Comparison of ENCODE assay signal across 1 cellular context in genomic region chr15:85707519-85708338, GRCh38.
TF ChIP-seq lines count a peak whose summit lies in the region.

No MANE protein-coding gene starts in this region.

TF ChIP-seq in HepG2, 621 proteins besides CTCF, POLR2A, EP300 and RAD21 (continued from another document and continues in another):
- TF ChIP-seq AFF4 (CRISPR knock-in tag; IDR thresholded peaks at IDR 0.05) (no peak), RBM22 (optimal IDR thresholded peaks at IDR 0.05; ENCODE audit: low read length) (peak; percentile 60), SMARCC2 (IDR thresholded peaks at IDR 0.05) (0 out of 2 replicates have a peak, but pooled peaks have one; percentile 17), ATF4 (CRISPR knock-in tag; IDR thresholded peaks at IDR 0.05) (peak in 1 of 2 experiments; percentile 49; a peak in 1 of 4 replicates), ZNF329 (CRISPR knock-in tag; IDR thresholded peaks at IDR 0.05; ENCODE audit: low read depth) (no peak), HNF4G (IDR thresholded peaks at IDR 0.05; ENCODE audit: borderline replicate concordance, low read depth, low read length) (peak; percentile 88), HNF4G (CRISPR knock-in tag; IDR thresholded peaks at IDR 0.05; ENCODE audit: borderline replicate concordance, low read depth) (peak; percentile 69; the same call in 1 of the 2 replicates), ZEB1 (IDR thresholded peaks at IDR 0.05; ENCODE audit: insufficient replicate concordance, low read depth) (peak; percentile 54), KDM3A (CRISPR knock-in tag; IDR thresholded peaks at IDR 0.05; ENCODE audit: low read depth) (0 out of 2 replicates have a peak, but pooled peaks have one; percentile 29), ZNF362 (CRISPR knock-in tag; IDR thresholded peaks at IDR 0.05; ENCODE audit: borderline replicate concordance) (peak; percentile 67; the same call in 1 of the 2 replicates), ZNF280D (CRISPR knock-in tag; IDR thresholded peaks at IDR 0.05) (peak; percentile 78), ATF1 (CRISPR knock-in tag; IDR thresholded peaks at IDR 0.05) (peak; percentile 28; the same call in 1 of the 2 replicates), CREM (IDR thresholded peaks at IDR 0.05) (peak; percentile 71), CREM (CRISPR knock-in tag; IDR thresholded peaks at IDR 0.05) (no peak), ZNF710 (CRISPR knock-in tag; IDR thresholded peaks at IDR 0.05; ENCODE audit: borderline replicate concordance) (peak; percentile 69; the same call in 1 of the 2 replicates), FOXJ3 (CRISPR knock-in tag; IDR thresholded peaks at IDR 0.05; ENCODE audit: borderline replicate concordance) (peak; percentile 74; the same call in 1 of the 2 replicates), GATAD2A (CRISPR knock-in tag; IDR thresholded peaks at IDR 0.05) (peak; percentile 97), TARDBP (CRISPR knock-in tag; IDR thresholded peaks at IDR 0.05) (peak; percentile 85; the same call in 1 of the 2 replicates), SMC3 (IDR thresholded peaks at IDR 0.05; ENCODE audit: low read length) (peak; percentile 18; the same call in 1 of the 2 replicates), GATAD1 (CRISPR knock-in tag; IDR thresholded peaks at IDR 0.05) (no peak; the same call in 1 of the 2 replicates), ZNF629 (CRISPR knock-in tag; conservative IDR thresholded peaks at IDR 0.05) (0 out of 2 replicates have a peak, but pooled peaks have one; percentile 9), RELA (CRISPR knock-in tag; IDR thresholded peaks at IDR 0.05) (no peak), AHDC1 (CRISPR knock-in tag; IDR thresholded peaks at IDR 0.05; ENCODE audit: borderline replicate concordance) (peak; percentile 93; the same call in 1 of the 2 replicates), ZFX (CRISPR knock-in tag; IDR thresholded peaks at IDR 0.05; ENCODE audit: low read depth) (no peak), ZNF292 (CRISPR knock-in tag; IDR thresholded peaks at IDR 0.05; ENCODE audit: borderline replicate concordance, low read depth) (peak; percentile 37; the same call in 1 of the 2 replicates), FOSL2 (CRISPR knock-in tag; IDR thresholded peaks at IDR 0.05) (peak; percentile 74), SNAPC2 (CRISPR knock-in tag; IDR thresholded peaks at IDR 0.05) (peak; percentile 70; the same call in 1 of the 2 replicates), FOXA1 (IDR thresholded peaks at IDR 0.05) (peak; percentile 25; the same call in 1 of the 2 replicates), FOXA1 (CRISPR knock-in tag; IDR thresholded peaks at IDR 0.05) (peak; percentile 94), ZNF773 (CRISPR knock-in tag; IDR thresholded peaks at IDR 0.05; ENCODE audit: borderline replicate concordance) (no peak), KLF6 (CRISPR knock-in tag; IDR thresholded peaks at IDR 0.05) (0 out of 2 replicates have a peak, but pooled peaks have one; percentile 68), ZNF20 (CRISPR knock-in tag; IDR thresholded peaks at IDR 0.05) (peak; percentile 54; the same call in 1 of the 2 replicates), FOXA3 (CRISPR knock-in tag; IDR thresholded peaks at IDR 0.05) (peak; percentile 94), EHMT2 (IDR thresholded peaks at IDR 0.05; ENCODE audit: borderline replicate concordance, low read depth, low read length) (0 out of 2 replicates have a peak, but pooled peaks have one; percentile 29), KAT8 (CRISPR knock-in tag; IDR thresholded peaks at IDR 0.05) (0 out of 2 replicates have a peak, but pooled peaks have one; percentile 32), FOXO1 (CRISPR knock-in tag; IDR thresholded peaks at IDR 0.05) (peak; percentile 86), TFDP1 (CRISPR knock-in tag; IDR thresholded peaks at IDR 0.05; ENCODE audit: borderline replicate concordance) (peak; percentile 62; the same call in 1 of the 2 replicates), SAP130 (CRISPR knock-in tag; IDR thresholded peaks at IDR 0.05; ENCODE audit: low read depth) (peak; percentile 77), ATF2 (CRISPR knock-in tag; IDR thresholded peaks at IDR 0.05) (peak; percentile 77)
